ENCODE assay signal across 1 cellular context in genomic region chr16:68746951-68747350, GRCh38.
TF ChIP-seq lines count a peak whose summit lies in the region.

No MANE protein-coding gene starts in this region.

TF ChIP-seq in WTC11, 78 proteins besides CTCF, POLR2A, EP300 and RAD21:
- TF ChIP-seq JUN (CRISPR knock-in tag; IDR thresholded peaks at IDR 0.05): no peak
- peak; percentile 49; the same call in 1 of the 2 replicates for TF ChIP-seq ZNF423 (CRISPR knock-in tag; IDR thresholded peaks at IDR 0.05)
- no peak for TF ChIP-seq FOXK1 (CRISPR knock-in tag; IDR thresholded peaks at IDR 0.05)
- no peak for TF ChIP-seq FOXJ3 (CRISPR knock-in tag; IDR thresholded peaks at IDR 0.05; ENCODE audit: borderline replicate concordance)
- TF ChIP-seq IRF2 (CRISPR knock-in tag; IDR thresholded peaks at IDR 0.05; ENCODE audit: borderline replicate concordance, low read depth): no peak
- TF ChIP-seq TEAD4 (CRISPR knock-in tag; IDR thresholded peaks at IDR 0.05): no peak
- no peak for TF ChIP-seq MXD4 (CRISPR knock-in tag; IDR thresholded peaks at IDR 0.05; ENCODE audit: borderline replicate concordance)
- no peak for TF ChIP-seq GABPB1 (CRISPR knock-in tag; IDR thresholded peaks at IDR 0.05)
